In the genomic region with DNA sequence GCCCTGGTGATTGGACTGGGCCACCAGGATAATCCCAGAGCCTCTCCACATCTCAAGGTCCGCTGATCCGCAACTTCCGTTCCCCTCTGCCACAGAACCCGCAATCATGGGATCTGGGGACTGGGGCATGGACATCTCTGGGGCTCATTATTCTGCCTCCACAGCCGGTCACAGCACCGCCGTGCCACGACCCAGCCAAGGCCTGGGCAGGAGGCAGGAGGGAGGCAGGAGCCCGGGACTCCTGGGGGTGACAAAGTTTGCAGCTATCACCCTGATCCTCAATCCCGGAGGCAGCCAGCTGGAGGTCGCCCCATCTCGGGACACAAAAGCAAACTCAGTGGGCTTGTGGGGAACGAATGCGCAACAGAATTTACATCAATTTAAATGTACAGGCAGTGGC, we compare ENCODE assay signal across 19 cellular contexts. TPM values are rescaled to one million over a fixed set of nuclear protein-coding genes. Genes with fewer than 3 reads are reported as not detected.
A peak's percentile ranks its signal among the peaks of the same experiment; 100 is the strongest.
DNase-seq lines count a peak whose midpoint lies in the region; ATAC-seq, FAIRE-seq and TF ChIP-seq lines count a peak whose summit lies in the region.
"Had no signal": no experiment of that assay in that cellular context is flagged by ENCODE, and none has a peak within 500 bp of the region (broad histone marks: within the 10 kb centered on the region; RNA-seq: fewer than 3 reads in every experiment).

No MANE protein-coding gene starts in this region.

- peaks cover 6% of the 10 kb centered on the region; the same call in 1 of the 2 replicates for H4K20me1 ChIP-seq in IMR-90 (ENCODE audit: insufficient read depth, low read length)
- H4K20me1 ChIP-seq in neural cell (ENCODE audit: insufficient read depth): no peaks in the 10 kb centered on the region
- H4K20me1 ChIP-seq: BLaER1 had no signal

- no peaks in the 10 kb centered on the region for H3K79me1 ChIP-seq in IMR-90 (ENCODE audit: low read depth in 1 of 2, low read length in 2 of 2)

- no peak overlapping the region for H3K14ac ChIP-seq in IMR-90 (replicated peaks; ENCODE audit: low read depth, low read length)

- H2BK15ac ChIP-seq in IMR-90 (ENCODE audit: low read depth, low read length): no peak overlapping the region

- H3K4ac ChIP-seq in IMR-90 (ENCODE audit: low read depth, low read length): no peak overlapping the region

- H3K4me3 ChIP-seq in IMR-90 (ENCODE audit: insufficient read depth, low read depth, low read length): no peak overlapping the region
- no peak overlapping the region for H3K4me3 ChIP-seq in neural cell (ENCODE audit: low read length)
- H3K4me3 ChIP-seq in gastroesophageal sphincter: no peak overlapping the region
- H3K4me3 ChIP-seq: BLaER1, GM23248 had no signal

- H4K8ac ChIP-seq in IMR-90 (ENCODE audit: low read depth in 2 of 2, low read length in 2 of 2): no peak overlapping the region

- no peaks in the 10 kb centered on the region for H3F3A ChIP-seq in neural cell (ENCODE audit: insufficient read depth, low read length, poor library complexity, severe bottlenecking)

- no peak overlapping the region for H2AK5ac ChIP-seq in IMR-90 (ENCODE audit: low read depth, low read length)

- H3K9me2 ChIP-seq in neural cell (ENCODE audit: insufficient read depth, low read length): no peaks in the 10 kb centered on the region

- no peak for TF ChIP-seq EP300 in neural cell (conservative IDR thresholded peaks at IDR 0.05; ENCODE audit: poor library complexity, severe bottlenecking)
- no peak for TF ChIP-seq EP300 in gastroesophageal sphincter (IDR thresholded peaks at IDR 0.05)

- no peak overlapping the region for H4K5ac ChIP-seq in IMR-90 (ENCODE audit: low read depth, low read length)

- no peak overlapping the region for H2BK120ac ChIP-seq in IMR-90 (ENCODE audit: low read depth, low read length)

- TF ChIP-seq CTCF in IMR-90 (conservative IDR thresholded peaks at IDR 0.05; ENCODE audit: low read depth, low read length) (no peak), RWPE1 (conservative IDR thresholded peaks at IDR 0.05; ENCODE audit: low read depth) (no peak), neural cell (IDR thresholded peaks at IDR 0.05; ENCODE audit: poor library complexity, severe bottlenecking) (no peak), gastroesophageal sphincter (IDR thresholded peaks at IDR 0.05) (no peak)

- no peak for ATAC-seq in IMR-90 (ENCODE audit: low read depth)
- ATAC-seq in gastroesophageal sphincter: no peak
- ATAC-seq: CD8-positive, alpha-beta T cell; HCT116 had no signal

- no peak overlapping the region for H2BK20ac ChIP-seq in IMR-90 (ENCODE audit: low read depth, low read length)

- in situ Hi-C loops in IMR-90 (cut with MboI; ENCODE audit: low sequenced_read_pairs): no loop called here

- H3K4me1 ChIP-seq in IMR-90 (ENCODE audit: control insufficient read depth, insufficient read depth, low read length) (no peaks in the 10 kb centered on the region), gastroesophageal sphincter (peaks cover 0 to 8% (median 0%) of the 10 kb centered on the region in 3 donors)
- H3K4me1 ChIP-seq: Caco-2 had no signal

- H3K36me3 ChIP-seq in IMR-90 (ENCODE audit: control insufficient read depth, insufficient read depth, low read length): no peaks in the 10 kb centered on the region
- no peaks in the 10 kb centered on the region for H3K36me3 ChIP-seq in neural cell (ENCODE audit: insufficient read depth, low read length)
- H3K36me3 ChIP-seq in gastroesophageal sphincter: no peaks in the 10 kb centered on the region
- H3K36me3 ChIP-seq: BLaER1 had no signal

- H4K91ac ChIP-seq in IMR-90 (ENCODE audit: insufficient read depth, low read depth, low read length): no peak overlapping the region

- no peak for TF ChIP-seq POLR2A in IMR-90 (IDR thresholded peaks at IDR 0.05; ENCODE audit: low read depth, low read length)
- TF ChIP-seq POLR2A in GM12891 (IDR thresholded peaks at IDR 0.05; ENCODE audit: low read depth, low read length): no peak
- no peak for TF ChIP-seq POLR2A in gastroesophageal sphincter (IDR thresholded peaks at IDR 0.05)

- dilution Hi-C loops in IMR-90 (cut with HindIII; ENCODE audit: low sequenced_read_pairs, unreplicated experiment): no loop called here

- no peak overlapping the region for H3K4me2 ChIP-seq in IMR-90 (ENCODE audit: low read depth, low read length)
- H3K4me2 ChIP-seq in neural cell (ENCODE audit: low read length): no peak overlapping the region
- H3K4me2 ChIP-seq: BLaER1 had no signal

- no peaks in the 10 kb centered on the region for H3K27me3 Mint-ChIP-seq in T-helper 2 cell treated with Interferon-gamma antibody and Interleukin-4, amounts not matched to agents 5 μg/mL and 100 μg/mL, for 36 hours (ENCODE audit: low read depth)
- H3K27me3 Mint-ChIP-seq: B cell; CD4-positive, CD25-positive, alpha-beta regulatory T cell had no signal

- no peak for TF ChIP-seq RAD21 in IMR-90 (IDR thresholded peaks at IDR 0.05; ENCODE audit: low read length)
- TF ChIP-seq RAD21 in neural cell (conservative IDR thresholded peaks at IDR 0.05): no peak

- no peak overlapping the region for H3K18ac ChIP-seq in IMR-90 (ENCODE audit: low read depth, low read length)

- H3K23ac ChIP-seq in IMR-90 (ENCODE audit: low read depth, low read length): no peak overlapping the region

- intact Hi-C loops in IMR-90 (cut with micrococcal nuclease): no loop called here

- H3K4me1 Mint-ChIP-seq in T-helper 2 cell treated with Interferon-gamma antibody and Interleukin-4, amounts not matched to agents 5 μg/mL and 100 μg/mL, for 36 hours (ENCODE audit: low read depth): peaks cover 3% of the 10 kb centered on the region
- H3K4me1 Mint-ChIP-seq: B cell had no signal

- peak overlapping the region; percentile 55 for H2AK9ac ChIP-seq in IMR-90 (replicated peaks; ENCODE audit: low read depth, low read length, poor library complexity)

- H3K4me3 Mint-ChIP-seq in T-helper 2 cell treated with Interferon-gamma antibody and Interleukin-4, amounts not matched to agents 5 μg/mL and 100 μg/mL, for 36 hours: no peak overlapping the region
- H3K4me3 Mint-ChIP-seq: B cell; CD4-positive, CD25-positive, alpha-beta regulatory T cell; CD8-positive, alpha-beta T cell had no signal

- H3K9me1 ChIP-seq in IMR-90 (ENCODE audit: insufficient read depth, low read length): peaks cover 6% of the 10 kb centered on the region; the same call in 1 of the 2 replicates

- H3K79me2 ChIP-seq in neural cell (replicated peaks; ENCODE audit: insufficient read depth, low read length): no peaks in the 10 kb centered on the region

- CTCF ChIA-PET in IMR-90 (lab: Yijun Ruan, JAX): no interaction called here
- CTCF ChIA-PET in RWPE1 (lab: Yijun Ruan, JAX): no interaction called here

- H3K27ac ChIP-seq in IMR-90 (ENCODE audit: insufficient read depth, low read length) (no peak overlapping the region), RWPE1 (0 out of 2 replicates have a peak overlapping the region, but pooled peaks have one; percentile 1), neural cell (ENCODE audit: low read length) (peak overlapping the region; percentile 55), gastroesophageal sphincter (no peak overlapping the region)
- H3K27ac ChIP-seq: BLaER1, C4-2B, GM23248 had no signal

- H3K56ac ChIP-seq in IMR-90 (ENCODE audit: extremely low read depth, insufficient read depth, low read length): no peak overlapping the region

- DNase-seq in IMR-90 (no peak), RWPE1 (ENCODE audit: low spot score) (no peak), GM12891 (ENCODE audit: insufficient read length, low spot score) (no peak)
- DNase-seq in T-helper 2 cell treated with Interferon-gamma antibody and Interleukin-4, amounts not matched to agents 5 μg/mL and 100 μg/mL, for 36 hours (ENCODE audit: low spot score): no peak
- DNase-seq: Caco-2; CD4-positive, CD25-positive, alpha-beta regulatory T cell; CD8-positive, alpha-beta T cell; DMS153; DND-41; GM23248; H7 had no signal

- H3K9ac ChIP-seq in IMR-90 (ENCODE audit: low read depth, low read length) (no peak overlapping the region), neural cell (ENCODE audit: low read length) (peak overlapping the region; percentile 12)
- H3K9ac ChIP-seq: BLaER1, GM23248 had no signal

- H3K9me3 Mint-ChIP-seq in T-helper 2 cell treated with Interferon-gamma antibody and Interleukin-4, amounts not matched to agents 5 μg/mL and 100 μg/mL, for 36 hours: no peaks in the 10 kb centered on the region
- H3K9me3 Mint-ChIP-seq: CD8-positive, alpha-beta T cell had no signal

- 97% methylated on average over 4 of the region's 14 CpGs; no CpG with 5 or more reads in 1 of the 2 experiments for WGBS in IMR-90 (ENCODE audit: extremely low coverage in 2 of 2, insufficient read length in 1 of 2), 2 experiments
- 88 to 100% methylated on average over 3 to 4 of the region's 14 CpGs for WGBS in gastroesophageal sphincter (ENCODE audit: low coverage in 1 of 2), 2 donors

- H2AFZ ChIP-seq in IMR-90 (replicated peaks; ENCODE audit: low read length, poor library complexity) (no peak overlapping the region), neural cell (ENCODE audit: low read depth, low read length) (no peak overlapping the region)
- H2AFZ ChIP-seq: GM23248 had no signal

- no peak overlapping the region for H3K27ac Mint-ChIP-seq in T-helper 2 cell treated with Interferon-gamma antibody and Interleukin-4, amounts not matched to agents 5 μg/mL and 100 μg/mL, for 36 hours
- H3K27ac Mint-ChIP-seq: B cell; CD4-positive, CD25-positive, alpha-beta regulatory T cell; CD8-positive, alpha-beta T cell had no signal

- BruUV-seq in IMR-90 (replicated peaks; lab: Mats Ljungman, UMichigan): no TSS peak

- H3K9me3 ChIP-seq in IMR-90 (ENCODE audit: control insufficient read depth, insufficient read depth, low read length) (no peaks in the 10 kb centered on the region), neural cell (ENCODE audit: low read length) (no peaks in the 10 kb centered on the region), gastroesophageal sphincter (no peaks in the 10 kb centered on the region)
- H3K9me3 ChIP-seq: BLaER1, Caco-2 had no signal

- no peak for FAIRE-seq in GM12891 (lab: Jason Lieb, UNC)
- FAIRE-seq: G401.6, H1 had no signal

- no peak overlapping the region for H2BK5ac ChIP-seq in IMR-90 (ENCODE audit: low read depth, low read length, poor library complexity, severe bottlenecking)

- no peaks in the 10 kb centered on the region for H3K36me3 Mint-ChIP-seq in T-helper 2 cell treated with Interferon-gamma antibody and Interleukin-4, amounts not matched to agents 5 μg/mL and 100 μg/mL, for 36 hours (ENCODE audit: low read depth)
- H3K36me3 Mint-ChIP-seq: CD8-positive, alpha-beta T cell had no signal

- POLR2A ChIA-PET in IMR-90 (lab: Charles Lee; ENCODE audit: unreplicated experiment): no interaction called here
- POLR2A ChIA-PET in RWPE1 (lab: Yijun Ruan, JAX; ENCODE audit: low non-redundant PET): no interaction called here

- H3K27me3 ChIP-seq in IMR-90 (ENCODE audit: control insufficient read depth, insufficient read depth, low read length): no peaks in the 10 kb centered on the region
- H3K27me3 ChIP-seq in neural cell (ENCODE audit: insufficient read depth, low read depth, low read length): no peaks in the 10 kb centered on the region
- no peaks in the 10 kb centered on the region for H3K27me3 ChIP-seq in gastroesophageal sphincter
- H3K27me3 ChIP-seq: BLaER1 had no signal

RNA-seq across cellular contexts. Expression of a gene that starts 42.9 kb away (rescaled TPM):
- total RNA-seq in IMR-90 (2012; rRNA removed) (4.7 and 5.3 TPM in 2 replicates), gastroesophageal sphincter (100 to 1,000 TPM in 3 of 4 donors, 10 to 100 TPM in 1; 87.6 to 218 (median 124) TPM)
- polyA plus RNA-seq in IMR-90 (2012; rRNA removed) (29.6 and 37.9 TPM in 2 replicates), neural cell (23.6 and 28.6 TPM in 2 replicates)
- polyA plus RNA-seq in IMR-90 (2012; cell fraction: cytosol; rRNA removed): 37.7 and 43.0 TPM in 2 replicates
- 64.3 and 93.3 TPM in 2 replicates for polyA plus RNA-seq in IMR-90 (2012; cell fraction: nucleus; rRNA removed; ENCODE audit: low replicate concordance)
- polyA minus RNA-seq in neural cell: 109 and 158 TPM in 2 replicates
- polyA plus RNA-seq in GM12891 (2012; ENCODE audit: low read depth, missing spikeins): 14.7 TPM

RNA-seq across cellular contexts. Expression of a gene that starts 47.1 kb away (rescaled TPM):
- 2.0 and 2.2 TPM in 2 replicates for total RNA-seq in IMR-90 (2012; rRNA removed)
- 6.4 and 8.7 TPM in 2 replicates for polyA plus RNA-seq in IMR-90 (2012; rRNA removed)
- 3.8 and 7.0 TPM in 2 replicates for polyA plus RNA-seq in IMR-90 (2012; cell fraction: cytosol; rRNA removed)
- polyA plus RNA-seq in IMR-90 (2012; cell fraction: nucleus; rRNA removed; ENCODE audit: low replicate concordance): 7.2 and 21.7 TPM in 2 replicates
- 1.1 and 2.8 TPM in 2 replicates for polyA plus RNA-seq in neural cell
- polyA minus RNA-seq in neural cell: 9.5 and 11.2 TPM in 2 replicates
- 2.5 TPM for polyA plus RNA-seq in GM12891 (2012; ENCODE audit: low read depth, missing spikeins)
- 10 to 100 TPM in 1 of 4 donors, 1 to 10 TPM in 3; 5.8 to 11.8 (median 8.2) TPM for total RNA-seq in gastroesophageal sphincter

Comparison
In these comparisons a context has a peak if more than half of its experiments do, and no peak if none do; other contexts are left out.
1. H3K27ac ChIP-seq: peak in RWPE1 (single experiment) and neural cell (single experiment); none in IMR-90 (single experiment) and gastroesophageal sphincter (0 of 4).
2. RNA of a gene that starts 42.9 kb away (total RNA-seq): 87.6 to 218 TPM in gastroesophageal sphincter; 4.7 to 5.3 TPM in IMR-90; every median in the first group is over 10 times any median in the second.